Comparison of ENCODE assay signal across 1 cellular context in the genomic region with DNA sequence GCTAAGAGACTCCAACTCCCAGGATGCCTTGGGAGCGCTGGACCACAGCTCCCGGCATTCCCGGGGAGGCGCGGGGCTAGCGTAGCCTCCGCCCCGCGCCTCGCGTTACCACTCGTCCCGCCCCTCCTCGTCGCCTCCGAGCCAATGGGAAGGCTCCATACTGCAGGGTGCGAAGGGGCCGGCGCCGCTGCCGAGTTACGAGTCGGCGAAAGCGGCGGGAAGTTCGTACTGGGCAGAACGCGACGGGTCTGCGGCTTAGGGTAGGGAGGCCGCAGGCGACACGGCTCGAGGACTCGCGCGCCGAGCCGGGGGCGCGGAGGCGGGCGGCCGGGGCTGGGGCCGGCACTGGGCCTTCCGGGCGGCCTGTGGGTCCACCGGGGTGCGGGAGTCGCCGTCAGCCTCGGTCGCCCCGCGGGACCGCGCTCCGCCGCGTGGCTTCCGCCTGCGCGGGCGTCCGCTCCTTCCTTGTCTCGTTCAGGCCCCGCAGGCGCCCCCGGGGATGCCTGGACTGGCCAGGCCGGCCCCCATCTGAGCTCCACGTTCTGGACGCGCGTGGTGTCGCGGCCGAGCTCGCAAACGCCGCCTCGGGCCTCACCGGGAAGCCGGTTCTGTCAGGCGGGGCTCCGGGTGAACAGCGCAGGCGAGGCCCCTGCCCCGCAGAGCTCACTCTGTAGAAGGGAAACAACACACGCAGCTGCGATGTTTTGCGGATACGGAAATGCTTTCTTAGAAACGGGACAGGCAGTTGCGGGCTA.
TF ChIP-seq lines count a peak whose summit lies in the region.

VRK1 (plus strand) TSS at position 195 of the 755 bp plus-strand sequence. CDS start 36,090 bp downstream, outside the sequence.

TF ChIP-seq in A549, 52 proteins besides CTCF, POLR2A, EP300 and RAD21 (continued from another document):
- TF ChIP-seq, protein P1, sequence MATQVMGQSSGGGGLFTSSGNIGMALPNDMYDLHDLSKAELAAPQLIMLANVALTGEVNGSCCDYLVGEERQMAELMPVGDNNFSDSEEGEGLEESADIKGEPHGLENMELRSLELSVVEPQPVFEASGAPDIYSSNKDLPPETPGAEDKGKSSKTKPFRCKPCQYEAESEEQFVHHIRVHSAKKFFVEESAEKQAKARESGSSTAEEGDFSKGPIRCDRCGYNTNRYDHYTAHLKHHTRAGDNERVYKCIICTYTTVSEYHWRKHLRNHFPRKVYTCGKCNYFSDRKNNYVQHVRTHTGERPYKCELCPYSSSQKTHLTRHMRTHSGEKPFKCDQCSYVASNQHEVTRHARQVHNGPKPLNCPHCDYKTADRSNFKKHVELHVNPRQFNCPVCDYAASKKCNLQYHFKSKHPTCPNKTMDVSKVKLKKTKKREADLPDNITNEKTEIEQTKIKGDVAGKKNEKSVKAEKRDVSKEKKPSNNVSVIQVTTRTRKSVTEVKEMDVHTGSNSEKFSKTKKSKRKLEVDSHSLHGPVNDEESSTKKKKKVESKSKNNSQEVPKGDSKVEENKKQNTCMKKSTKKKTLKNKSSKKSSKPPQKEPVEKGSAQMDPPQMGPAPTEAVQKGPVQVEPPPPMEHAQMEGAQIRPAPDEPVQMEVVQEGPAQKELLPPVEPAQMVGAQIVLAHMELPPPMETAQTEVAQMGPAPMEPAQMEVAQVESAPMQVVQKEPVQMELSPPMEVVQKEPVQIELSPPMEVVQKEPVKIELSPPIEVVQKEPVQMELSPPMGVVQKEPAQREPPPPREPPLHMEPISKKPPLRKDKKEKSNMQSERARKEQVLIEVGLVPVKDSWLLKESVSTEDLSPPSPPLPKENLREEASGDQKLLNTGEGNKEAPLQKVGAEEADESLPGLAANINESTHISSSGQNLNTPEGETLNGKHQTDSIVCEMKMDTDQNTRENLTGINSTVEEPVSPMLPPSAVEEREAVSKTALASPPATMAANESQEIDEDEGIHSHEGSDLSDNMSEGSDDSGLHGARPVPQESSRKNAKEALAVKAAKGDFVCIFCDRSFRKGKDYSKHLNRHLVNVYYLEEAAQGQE (IDR thresholded peaks at IDR 0.05) = peak; percentile 69
- no peak for TF ChIP-seq FOSB (CRISPR knock-in tag; IDR thresholded peaks at IDR 0.05)
- no peak for TF ChIP-seq RCOR1 (IDR thresholded peaks at IDR 0.05; ENCODE audit: low read depth, low read length)
- peak in 1 of 2 experiments; percentile 76; a peak in 3 of 5 replicates for TF ChIP-seq JUN (IDR thresholded peaks at IDR 0.05)
- TF ChIP-seq KDM5A (IDR thresholded peaks at IDR 0.05) = peak; percentile 66; the same call in 1 of the 2 replicates
- no peak for TF ChIP-seq ESRRA (IDR thresholded peaks at IDR 0.05; ENCODE audit: borderline replicate concordance, low read length)
